Comparison of ENCODE assay signal across 26 cellular contexts in genomic region chr6:127566671-127567070, GRCh38. TPM values are rescaled to one million over a fixed set of nuclear protein-coding genes. Genes with fewer than 3 reads are reported as not detected.
"Had no signal": no experiment of that assay in that cellular context is flagged by ENCODE, and none has a peak within 500 bp of the region (broad histone marks: within the 10 kb centered on the region; RNA-seq: fewer than 3 reads in every experiment).

No MANE protein-coding gene starts in this region.

- H3K27me3 ChIP-seq: brain microvascular endothelial cell, cardiac muscle cell had no signal

- H3K36me3 ChIP-seq: brain microvascular endothelial cell, cardiac muscle cell had no signal

- H3K4me3 ChIP-seq: cardiac muscle cell had no signal

- DNase-seq: activated CD4-positive, alpha-beta memory T cell treated with anti-CD3 and anti-CD28 coated beads for 36 hours; activated CD4-positive, alpha-beta T cell treated with anti-CD3 and anti-CD28 coated beads, Interleukin-2, amount 10 ng/mL, durations not matched to agents 7 days and 5 days; activated CD4-positive, CD25-positive, alpha-beta regulatory T cell; activated CD8-positive, alpha-beta memory T cell treated with anti-CD3 and anti-CD28 coated beads for 24 hours; activated effector memory CD4-positive, alpha-beta T cell treated with anti-CD3 and anti-CD28 coated beads, Interleukin-2, amount 50 U/mL, for 16 hours; activated naive CD4-positive, alpha-beta T cell treated with Interleukin-2 at 50 U/mL for 16 hours; activated naive CD8-positive, alpha-beta T cell treated with anti-CD3 and anti-CD28 coated beads, Interleukin-2, amount 50 U/mL, for 24 hours; activated T-cell treated with anti-CD3 and anti-CD28 coated beads, Interleukin-2, amount 50 U/mL, for 4 hours; brain microvascular endothelial cell; MV-4-11; NCI-H1092 treated with DMSO at 0.1 percent for 48 hours; NCI-H1436; NCI-H1694 treated with DMSO at 0.1 percent for 48 hours; NCI-H2029 treated with DMSO at 0.1 percent for 48 hours; NCI-H510A treated with DMSO at 0.1 percent for 48 hours; NK-92 treated with Interleukin-12 subunit alpha and Interleukin-12 subunit beta, amount 100 ng/mL, for 24 hours; PC-3; SHP77 treated with DMSO at 0.1 percent for 48 hours; T-helper 2 cell; T1000 had no signal

- H3K27ac ChIP-seq: brain microvascular endothelial cell, cardiac muscle cell, KMS-11, VCaP had no signal

RNA-seq across cellular contexts. Expression of gene C6orf58, which starts 10.3 kb away (rescaled TPM):
- total RNA-seq: activated CD4-positive, alpha-beta memory T cell treated with anti-CD3 and anti-CD28 coated beads for 36 hours; activated CD4-positive, alpha-beta T cell treated with anti-CD3 and anti-CD28 coated beads, Interleukin-2, amount 10 ng/mL, durations not matched to agents 7 days and 5 days; activated naive CD4-positive, alpha-beta T cell treated with anti-CD3 and anti-CD28 coated beads, Interleukin-2, amount 50 U/mL, for 72 hours; activated T-cell treated with anti-CD3 and anti-CD28 coated beads, Interleukin-2, amount 50 U/mL, for 4 hours; cardiac muscle cell; MCF 10A; PC-3; SK-MEL-5 had no signal
